1 cellular context compared by ENCODE assay signal in genomic region chr14:76812422-76813383, GRCh38.
TF ChIP-seq lines count a peak whose summit lies in the region.

Gene ANGEL1, minus strand, starts transcription at chr14:76812882. Its CDS starts 55 bp downstream, at chr14:76812827.

TF ChIP-seq in HepG2, 621 proteins besides CTCF, POLR2A, EP300 and RAD21 (continued from another document and continues in another):
- TF ChIP-seq KIAA2018 (CRISPR knock-in tag; IDR thresholded peaks at IDR 0.05; ENCODE audit: borderline replicate concordance), result peak; percentile 51; the same call in 1 of the 2 replicates
- TF ChIP-seq ZNF761 (CRISPR knock-in tag; conservative IDR thresholded peaks at IDR 0.05), result peak; percentile 87; the same call in 1 of the 2 replicates
- peak; percentile 70 for TF ChIP-seq ZNF546 (CRISPR knock-in tag; conservative IDR thresholded peaks at IDR 0.05)
- TF ChIP-seq SALL1 (CRISPR knock-in tag; IDR thresholded peaks at IDR 0.05), result peak; percentile 85
- no peak for TF ChIP-seq SYNCRIP (IDR thresholded peaks at IDR 0.05; ENCODE audit: insufficient read depth, low read depth, low read length)
- TF ChIP-seq MYC (CRISPR knock-in tag; IDR thresholded peaks at IDR 0.05; ENCODE audit: borderline replicate concordance), result peak; percentile 98
- no peak for TF ChIP-seq NR2F6 (IDR thresholded peaks at IDR 0.05)
- TF ChIP-seq NR2F6 (CRISPR knock-in tag; IDR thresholded peaks at IDR 0.05), result peak; percentile 54; the same call in 1 of the 2 replicates
- peak; percentile 21; the same call in 1 of the 2 replicates for TF ChIP-seq SMAD1 (CRISPR knock-in tag; IDR thresholded peaks at IDR 0.05; ENCODE audit: borderline replicate concordance, low read depth)
- no peak for TF ChIP-seq TFAP4 (IDR thresholded peaks at IDR 0.05; ENCODE audit: borderline replicate concordance, low read depth)
- no peak; the same call in 1 of the 2 replicates for TF ChIP-seq RERE (CRISPR knock-in tag; IDR thresholded peaks at IDR 0.05; ENCODE audit: low read depth)
- peak; percentile 99 for TF ChIP-seq CBX1 (IDR thresholded peaks at IDR 0.05; ENCODE audit: low read depth)
- no peak for TF ChIP-seq HMG20A (CRISPR knock-in tag; IDR thresholded peaks at IDR 0.05; ENCODE audit: borderline replicate concordance)
- TF ChIP-seq ZNF605 (CRISPR knock-in tag; IDR thresholded peaks at IDR 0.05), result no peak
- TF ChIP-seq ZNF501 (CRISPR knock-in tag; IDR thresholded peaks at IDR 0.05), result peak; percentile 82; the same call in 1 of the 2 replicates
- no peak for TF ChIP-seq FUBP1 (CRISPR knock-in tag; IDR thresholded peaks at IDR 0.05; ENCODE audit: borderline replicate concordance)
- TF ChIP-seq EHMT2 (IDR thresholded peaks at IDR 0.05; ENCODE audit: borderline replicate concordance, low read depth, low read length), result no peak
- TF ChIP-seq BHLHE40 (IDR thresholded peaks at IDR 0.05; ENCODE audit: low read length), result no peak
- TF ChIP-seq GRHL1 (CRISPR knock-in tag; conservative IDR thresholded peaks at IDR 0.05), result no peak
- TF ChIP-seq ZKSCAN5 (CRISPR knock-in tag; IDR thresholded peaks at IDR 0.05), result no peak
- no peak; the same call in 1 of the 2 replicates for TF ChIP-seq NRL (CRISPR knock-in tag; IDR thresholded peaks at IDR 0.05; ENCODE audit: borderline replicate concordance)
- TF ChIP-seq ZBTB20 (CRISPR knock-in tag; IDR thresholded peaks at IDR 0.05; ENCODE audit: borderline replicate concordance, low read depth), result no peak
- no peak for TF ChIP-seq POLR2AphosphoS2 (IDR thresholded peaks at IDR 0.05; ENCODE audit: low read depth, low read length)
- peak; percentile 76 for TF ChIP-seq ZHX1 (CRISPR knock-in tag; IDR thresholded peaks at IDR 0.05; ENCODE audit: low read depth)
- peak; percentile 52; the same call in 1 of the 2 replicates for TF ChIP-seq ARNT2 (CRISPR knock-in tag; IDR thresholded peaks at IDR 0.05; ENCODE audit: low read depth)
- TF ChIP-seq HOXA9 (CRISPR knock-in tag; IDR thresholded peaks at IDR 0.05; ENCODE audit: borderline replicate concordance), result 0 out of 2 replicates have a peak, but pooled peaks have one; percentile 31
- TF ChIP-seq SATB2 (CRISPR knock-in tag; IDR thresholded peaks at IDR 0.05), result peak; percentile 71
- peak; percentile 45; the same call in 1 of the 2 replicates for TF ChIP-seq ZNF143 (CRISPR knock-in tag; IDR thresholded peaks at IDR 0.05)
- no peak for TF ChIP-seq TCF12 (IDR thresholded peaks at IDR 0.05)
- TF ChIP-seq TCF12 (CRISPR knock-in tag; IDR thresholded peaks at IDR 0.05), result no peak
- peak; percentile 72; the same call in 1 of the 2 replicates for TF ChIP-seq FOXK1 (CRISPR knock-in tag; IDR thresholded peaks at IDR 0.05; ENCODE audit: borderline replicate concordance, low read depth)
- no peak for TF ChIP-seq RORA (CRISPR knock-in tag; IDR thresholded peaks at IDR 0.05)
- peak; percentile 79 for TF ChIP-seq POLR2AphosphoS5 (IDR thresholded peaks at IDR 0.05; ENCODE audit: low read depth, low read length)
- TF ChIP-seq ZNF614 (CRISPR knock-in tag; IDR thresholded peaks at IDR 0.05; ENCODE audit: borderline replicate concordance), result peak; percentile 62; the same call in 1 of the 2 replicates
- peak; percentile 76; the same call in 1 of the 2 replicates for TF ChIP-seq NFKB2 (CRISPR knock-in tag; IDR thresholded peaks at IDR 0.05; ENCODE audit: borderline replicate concordance)
- no peak; the same call in 1 of the 2 replicates for TF ChIP-seq MTF1 (CRISPR knock-in tag; IDR thresholded peaks at IDR 0.05)
- peak; percentile 72; the same call in 1 of the 2 replicates for TF ChIP-seq MIER3 (CRISPR knock-in tag; IDR thresholded peaks at IDR 0.05; ENCODE audit: borderline replicate concordance)
- TF ChIP-seq MIER2 (CRISPR knock-in tag; IDR thresholded peaks at IDR 0.05), result 0 out of 2 replicates have a peak, but pooled peaks have one; percentile 35
- TF ChIP-seq LBX2 (CRISPR knock-in tag; IDR thresholded peaks at IDR 0.05; ENCODE audit: borderline replicate concordance), result no peak
- TF ChIP-seq ZNF451 (CRISPR knock-in tag; IDR thresholded peaks at IDR 0.05), result peak; percentile 64; the same call in 1 of the 2 replicates
